In genomic region chr2:167955264-167955906, GRCh38 we compare ENCODE assay signal across 25 cellular contexts.
DNase-seq lines count a peak whose midpoint lies in the region; ATAC-seq, FAIRE-seq and TF ChIP-seq lines count a peak whose summit lies in the region.
"Had no signal": no experiment of that assay in that cellular context is flagged by ENCODE, and none has a peak within 500 bp of the region (broad histone marks: within the 10 kb centered on the region; RNA-seq: fewer than 3 reads in every experiment).

No MANE protein-coding gene starts in this region.

- H2BK120ac ChIP-seq in neuronal stem cell (ENCODE audit: low read depth, low read length), result no peak overlapping the region

- FAIRE-seq in K562 (lab: Jason Lieb, UNC), result no peak
- FAIRE-seq: A204.1, D721Med, G401.6, GM12878, GM12892, GM18507 had no signal

- no peak for TF ChIP-seq POLR2A in K562 (conservative IDR thresholded peaks at IDR 0.05)
- TF ChIP-seq POLR2A in transverse colon (IDR thresholded peaks at IDR 0.05), result no peak

- H3K4me3 ChIP-seq in K562 (no peak overlapping the region), neuronal stem cell (ENCODE audit: low read length in 2 of 2) (no peak overlapping the region), transverse colon (no peak overlapping the region)
- H3K4me3 ChIP-seq: BLaER1 treated with 17β-estradiol and CSF1 and Interleukin-3, amounts not matched to agents 10 nM and 100 nM; GM12878 had no signal

- H3K4me1 ChIP-seq in K562 (replicated peaks in 1 of 2; ENCODE audit: control insufficient read depth in 2 of 2, insufficient read depth in 2 of 2, low read length in 2 of 2) (peaks cover under 1 to 19% of the 10 kb centered on the region in 2 experiments; a peak in 4 of 5 replicates), neuronal stem cell (ENCODE audit: control insufficient read depth in 2 of 2, insufficient read depth in 1 of 2, low read depth in 1 of 2, low read length in 2 of 2) (peaks cover 0 to under 1% of the 10 kb centered on the region in 2 donors), transverse colon (no peaks in the 10 kb centered on the region)
- H3K4me1 ChIP-seq: BLaER1 treated with 17β-estradiol and CSF1 and Interleukin-3, amounts not matched to agents 10 nM and 100 nM had no signal

- no peaks in the 10 kb centered on the region for H4K20me1 ChIP-seq in K562 (replicated peaks; ENCODE audit: control insufficient read depth, insufficient read depth, low read length)
- H4K20me1 ChIP-seq: BLaER1 treated with 17β-estradiol and CSF1 and Interleukin-3, amounts not matched to agents 10 nM and 100 nM had no signal

- no peak overlapping the region for H3K23ac ChIP-seq in neuronal stem cell (ENCODE audit: low read depth, low read length, poor library complexity)

- H3K18ac ChIP-seq in neuronal stem cell (ENCODE audit: low read length), result peak overlapping the region; percentile 9

- H2BK15ac ChIP-seq in neuronal stem cell (ENCODE audit: low read length), result peak overlapping the region; percentile 17

- peaks cover 43% of the 10 kb centered on the region for H3K4me1 Mint-ChIP-seq in mesothelial cell of epicardium
- H3K4me1 Mint-ChIP-seq: B cell had no signal

- no peaks in the 10 kb centered on the region; a peak in 1 of 5 replicates for H3K27me3 ChIP-seq in K562 (ENCODE audit: control insufficient read depth in 2 of 2, insufficient read depth in 2 of 2, low read length in 2 of 2)
- no peaks in the 10 kb centered on the region for H3K27me3 ChIP-seq in neuronal stem cell (ENCODE audit: control insufficient read depth in 3 of 3, insufficient read depth in 3 of 3, low read depth in 1 of 3, low read length in 3 of 3)
- H3K27me3 ChIP-seq in transverse colon, result no peaks in the 10 kb centered on the region
- H3K27me3 ChIP-seq: BLaER1 treated with 17β-estradiol and CSF1 and Interleukin-3, amounts not matched to agents 10 nM and 100 nM had no signal

- H3K79me2 ChIP-seq in K562 (ENCODE audit: control insufficient read depth, insufficient read depth, low read length), result no peaks in the 10 kb centered on the region

- in situ Hi-C loops in K562 (cut with MboI) (no loop called here), transverse colon (cut with MboI; ENCODE audit: low pct_ligation_motif_present in 1 of 4, low pct_unique_long_range_greater_than_20kb in 1 of 4, low sequenced_read_pairs in 3 of 4) (no loop called here)

- intact Hi-C loops in K562 (cut with micrococcal nuclease) (no loop called here), sciatic nerve (cut with DNase I) (no loop called here), transverse colon (cut with DNase I; ENCODE audit: low total_unique reads) (no loop called here)

- no peaks in the 10 kb centered on the region for H3K9me1 ChIP-seq in K562 (ENCODE audit: control insufficient read depth, insufficient read depth, low read length)

- H3K4me2 ChIP-seq in K562 (ENCODE audit: insufficient read depth, low read length), result peak overlapping the region; percentile 34
- H3K4me2 ChIP-seq in neuronal stem cell (ENCODE audit: insufficient read depth, low read length, poor library complexity, severe bottlenecking), result no peak overlapping the region

- peaks cover 12% of the 10 kb centered on the region for H3K9me3 Mint-ChIP-seq in mesothelial cell of epicardium
- H3K9me3 Mint-ChIP-seq: CD4-positive, alpha-beta T cell; CD8-positive, alpha-beta T cell had no signal

- no peak overlapping the region for H4K8ac ChIP-seq in neuronal stem cell (ENCODE audit: low read depth, low read length)

- POLR2A ChIA-PET in K562 (lab: Yijun Ruan, JAX), result interaction anchor here (0.7 to 6.8 kb wide), 2 partner anchors 13 to 1523 kb away, joined by 3 to 66 read pairs; no protein-coding TSS in a partner anchor

- ATAC-seq in K562 (peak; percentile 58), sciatic nerve (peak; percentile 13)
- ATAC-seq: CD8-positive, alpha-beta T cell; GM12878 had no signal

- H3K79me1 ChIP-seq in neuronal stem cell (ENCODE audit: low read depth, low read length), result no peaks in the 10 kb centered on the region

- H3K27me3 Mint-ChIP-seq in mesothelial cell of epicardium (ENCODE audit: low read depth), result no peaks in the 10 kb centered on the region
- H3K27me3 Mint-ChIP-seq: B cell; CD4-positive, alpha-beta T cell had no signal

- TF ChIP-seq RAD21 in K562 (CRISPR knock-in tag; conservative IDR thresholded peaks at IDR 0.05 in 1 of 2, IDR thresholded peaks at IDR 0.05 in 1 of 2), result no peak

- H2BK5ac ChIP-seq in neuronal stem cell (ENCODE audit: low read length), result no peak overlapping the region

- no peak overlapping the region for H3K14ac ChIP-seq in neuronal stem cell (ENCODE audit: low read length)

- H3K27ac ChIP-seq in K562 (ENCODE audit: extremely low read depth, low read depth, low read length) (no peak overlapping the region), neuronal stem cell (replicated peaks; ENCODE audit: low read length) (no peak overlapping the region), transverse colon (no peak overlapping the region)
- H3K27ac ChIP-seq: BLaER1 treated with 17β-estradiol and CSF1 and Interleukin-3, amounts not matched to agents 10 nM and 100 nM; C4-2B had no signal

- no peak for TF ChIP-seq CTCF in K562 (IDR thresholded peaks at IDR 0.05 in 2 of 3, conservative IDR thresholded peaks at IDR 0.05 in 1 of 3; ENCODE audit: insufficient read depth in 2 of 3, low read depth in 1 of 3, low read length in 3 of 3)
- no peak for TF ChIP-seq CTCF in mesothelial cell of epicardium (IDR thresholded peaks at IDR 0.05; ENCODE audit: unreplicated experiment)
- no peak for TF ChIP-seq CTCF in transverse colon (IDR thresholded peaks at IDR 0.05)

- peak overlapping the region; percentile 84 for H2AFZ ChIP-seq in K562 (ENCODE audit: low read depth, low read length)
- H2AFZ ChIP-seq in neuronal stem cell (ENCODE audit: low read length), result no peak overlapping the region

- H2AK5ac ChIP-seq in neuronal stem cell (ENCODE audit: low read depth, low read length), result peak overlapping the region; percentile 34

- peaks cover 14% of the 10 kb centered on the region for H3K36me3 Mint-ChIP-seq in mesothelial cell of epicardium

- no TSS peak for BruUV-seq in K562 (replicated peaks; lab: Mats Ljungman, UMichigan)

- TF ChIP-seq EP300 in K562 (IDR thresholded peaks at IDR 0.05; ENCODE audit: low read length), result no peak
- TF ChIP-seq EP300 in transverse colon (IDR thresholded peaks at IDR 0.05; ENCODE audit: low read depth), result no peak

- DNase-seq in K562 (ENCODE audit: extremely low read depth in 1 of 4, low spot score in 3 of 4), result no peak
- no peak for DNase-seq in mesothelial cell of epicardium (ENCODE audit: low spot score in 2 of 2, unreplicated experiment in 2 of 2)
- DNase-seq in neuronal stem cell (ENCODE audit: low spot score), result no peak
- no peak for DNase-seq in sciatic nerve (ENCODE audit: low spot score)
- no peak for DNase-seq in pons (ENCODE audit: low spot score)
- DNase-seq in transverse colon, result no peak
- no peak for DNase-seq in activated CD8-positive, alpha-beta memory T cell treated with anti-CD3 and anti-CD28 coated beads for 24 hours
- DNase-seq in AML-193 (lab: John Stamatoyannopoulos, UW), result no peak
- DNase-seq: 8988T; ACHN; Caco-2; Calu3; CD4-positive, alpha-beta T cell; CD8-positive, alpha-beta T cell; DMS79 treated with DMSO at 0.1 percent for 48 hours; GF-D8 had no signal

- H3K27ac Mint-ChIP-seq in mesothelial cell of epicardium, result peak overlapping the region; percentile 30
- H3K27ac Mint-ChIP-seq: B cell; CD4-positive, alpha-beta T cell; CD8-positive, alpha-beta T cell had no signal

- no peak overlapping the region for H3K4me3 Mint-ChIP-seq in mesothelial cell of epicardium
- H3K4me3 Mint-ChIP-seq: B cell; CD4-positive, alpha-beta T cell; CD8-positive, alpha-beta T cell had no signal

- no peak overlapping the region for H4K91ac ChIP-seq in neuronal stem cell (ENCODE audit: low read depth, low read length, poor library complexity)

- H3K4ac ChIP-seq in neuronal stem cell (ENCODE audit: low read length), result no peak overlapping the region

- no peaks in the 10 kb centered on the region for H3K9me3 ChIP-seq in K562 (replicated peaks; ENCODE audit: control insufficient read depth, insufficient read depth, low read depth, low read length)
- no peaks in the 10 kb centered on the region for H3K9me3 ChIP-seq in neuronal stem cell (replicated peaks in 1 of 2; ENCODE audit: control insufficient read depth in 2 of 2, insufficient read depth in 1 of 2, low read depth in 1 of 2, low read length in 2 of 2)
- no peaks in the 10 kb centered on the region for H3K9me3 ChIP-seq in transverse colon
- H3K9me3 ChIP-seq: Caco-2 had no signal

- WGBS in K562 (ENCODE audit: insufficient coverage, low coverage, missing lambda C conversion rate), result 25% methylated on average over 6 of the region's 6 CpGs
- no CpG with 5 or more reads among the region's 6 CpGs for WGBS in neuronal stem cell (ENCODE audit: extremely low coverage in 2 of 2, insufficient read length in 2 of 2, insufficient replicate concordance in 1 of 2), 2 donors
- WGBS in transverse colon (ENCODE audit: low coverage in 1 of 2), 2 donors, result 89 to 95% methylated on average over 2 to 6 of the region's 6 CpGs

- CTCF ChIA-PET in K562 (lab: Yijun Ruan, JAX; ENCODE audit: low intra/inter-chr PET ratio), result no interaction called here

- H3K36me3 ChIP-seq in K562 (ENCODE audit: control insufficient read depth, insufficient read depth, low read length) (no peaks in the 10 kb centered on the region), neuronal stem cell (replicated peaks in 1 of 2; ENCODE audit: control insufficient read depth in 2 of 2, insufficient read depth in 2 of 2, low read length in 2 of 2) (peaks cover 0 to 20% of the 10 kb centered on the region in 2 donors), transverse colon (no peaks in the 10 kb centered on the region)

- H3K9ac ChIP-seq in K562 (ENCODE audit: insufficient read depth in 1 of 2, low read depth in 2 of 2, low read length in 2 of 2) (peak overlapping the region in 1 of 2 experiments; percentile 8; a peak in 1 of 4 replicates), neuronal stem cell (ENCODE audit: low read depth, low read length, poor library complexity) (no peak overlapping the region)
- H3K9ac ChIP-seq: BLaER1 treated with 17β-estradiol and CSF1 and Interleukin-3, amounts not matched to agents 10 nM and 100 nM had no signal

- no peak overlapping the region for H2BK12ac ChIP-seq in neuronal stem cell (ENCODE audit: low read length)

TF ChIP-seq in K562, 482 proteins besides CTCF, POLR2A, EP300 and RAD21 (continues in another document):
- TF ChIP-seq BRF2 (IDR thresholded peaks at IDR 0.05; ENCODE audit: borderline replicate concordance, insufficient read depth, insufficient read length) (no peak), PCBP2 (IDR thresholded peaks at IDR 0.05; ENCODE audit: low read depth, low read length, poor library complexity, severe bottlenecking) (no peak), ZNF133 (CRISPR knock-in tag; IDR thresholded peaks at IDR 0.05) (no peak)
